ENCODE assay signal across 9 cellular contexts in genomic region chr16:31071861-31072260, GRCh38. TPM values are rescaled to one million over a fixed set of nuclear protein-coding genes. Genes with fewer than 3 reads are reported as not detected.
A peak's percentile ranks its signal among the peaks of the same experiment; 100 is the strongest.
DNase-seq lines count a peak whose midpoint lies in the region; ATAC-seq, FAIRE-seq and TF ChIP-seq lines count a peak whose summit lies in the region.
"Had no signal": no experiment of that assay in that cellular context is flagged by ENCODE, and none has a peak within 500 bp of the region (broad histone marks: within the 10 kb centered on the region; RNA-seq: fewer than 3 reads in every experiment).

No MANE protein-coding gene starts in this region.

- no peaks in the 10 kb centered on the region for H3K9me1 ChIP-seq in K562 (ENCODE audit: control insufficient read depth, insufficient read depth, low read length)

- FAIRE-seq in K562 (lab: Jason Lieb, UNC): no peak
- FAIRE-seq: TTC549 had no signal

- no peaks in the 10 kb centered on the region for H3K9me3 Mint-ChIP-seq in CD8-positive, alpha-beta memory T cell
- no peaks in the 10 kb centered on the region for H3K9me3 Mint-ChIP-seq in naive thymus-derived CD8-positive, alpha-beta T cell

- POLR2A ChIA-PET in CD8-positive, alpha-beta memory T cell (lab: Charles Lee): no interaction called here
- POLR2A ChIA-PET in K562 (lab: Yijun Ruan, JAX): interaction anchor here (0.6 to 3.0 kb wide), 3 partner anchors 10 to 108 kb away, joined by 3 to 21 read pairs (median 11); partner anchors contain the start of gene FUS
- POLR2A ChIA-PET in naive thymus-derived CD8-positive, alpha-beta T cell (lab: Charles Lee): interaction anchor here (0.9 to 3.2 kb wide), 3 partner anchors 8 to 70 kb away, joined by 3 to 28 read pairs (median 5); partner anchors contain the start of gene KAT8

- H3K4me3 ChIP-seq in CD8-positive, alpha-beta memory T cell (ENCODE audit: low read length): peak overlapping the region; percentile 100
- H3K4me3 ChIP-seq in K562: peak overlapping the region; percentile 79

- H3K9me3 ChIP-seq in CD8-positive, alpha-beta memory T cell (ENCODE audit: low read length): no peaks in the 10 kb centered on the region
- H3K9me3 ChIP-seq in K562 (replicated peaks; ENCODE audit: control insufficient read depth, insufficient read depth, low read depth, low read length): no peaks in the 10 kb centered on the region

- H3K4me1 ChIP-seq in CD8-positive, alpha-beta memory T cell (ENCODE audit: insufficient read depth, low read length): peaks cover 24% of the 10 kb centered on the region
- peaks cover 11 to 15% of the 10 kb centered on the region in 2 experiments; a peak in 4 of 5 replicates for H3K4me1 ChIP-seq in K562 (replicated peaks in 1 of 2; ENCODE audit: control insufficient read depth in 2 of 2, insufficient read depth in 2 of 2, low read length in 2 of 2)

- peak overlapping the region; percentile 86 to 94; a peak in 3 of 4 replicates for H3K9ac ChIP-seq in K562 (ENCODE audit: insufficient read depth in 1 of 2, low read depth in 2 of 2, low read length in 2 of 2)

- H3K36me3 ChIP-seq in CD8-positive, alpha-beta memory T cell (ENCODE audit: insufficient read depth, low read length): peaks cover 2% of the 10 kb centered on the region
- peaks cover 13% of the 10 kb centered on the region; the same call in 2 of the 3 replicates for H3K36me3 ChIP-seq in K562 (ENCODE audit: control insufficient read depth, insufficient read depth, low read length)

- no peaks in the 10 kb centered on the region; the same call in 1 of the 2 replicates for H4K20me1 ChIP-seq in K562 (replicated peaks; ENCODE audit: control insufficient read depth, insufficient read depth, low read length)

- in situ Hi-C loops in K562 (cut with MboI): no loop called here

- no peak for DNase-seq in CD8-positive, alpha-beta memory T cell
- DNase-seq in LHCN-M2 (ENCODE audit: low read depth) (peak; percentile 100), K562 (ENCODE audit: extremely low read depth in 1 of 4, low spot score in 3 of 4) (peak in 2 of 4 experiments; percentile 31 to 35), sciatic nerve (ENCODE audit: low spot score) (no peak), anterior cingulate cortex (lab: John Stamatoyannopoulos, UW) (no peak), NCI-H1048 (lab: John Stamatoyannopoulos, UW) (no peak)
- DNase-seq in naive thymus-derived CD8-positive, alpha-beta T cell: no peak
- no peak for DNase-seq in stimulated activated CD4-positive, alpha-beta T cell treated with anti-CD3 and anti-CD28 coated beads, Interleukin-4, amount 100 ng/mL, for 1 hour

- TF ChIP-seq RAD21 in K562 (CRISPR knock-in tag; conservative IDR thresholded peaks at IDR 0.05 in 1 of 2, IDR thresholded peaks at IDR 0.05 in 1 of 2): no peak

- H3K79me2 ChIP-seq in K562 (ENCODE audit: control insufficient read depth, insufficient read depth, low read length): peaks cover 70% of the 10 kb centered on the region

- TF ChIP-seq POLR2A in K562 (conservative IDR thresholded peaks at IDR 0.05): no peak

- peak overlapping the region; percentile 89 to 97 (median 94) for H3K27ac Mint-ChIP-seq in CD8-positive, alpha-beta memory T cell
- peak overlapping the region in 9 of 10 donors; percentile 2 to 96 (median 88) for H3K27ac Mint-ChIP-seq in naive thymus-derived CD8-positive, alpha-beta T cell

- H2AFZ ChIP-seq in K562 (ENCODE audit: low read depth, low read length): peak overlapping the region; percentile 95; the same call in 1 of the 2 replicates

- H3K27me3 Mint-ChIP-seq in CD8-positive, alpha-beta memory T cell: peaks cover 0 to 3% of the 10 kb centered on the region in 2 donors
- no peaks in the 10 kb centered on the region for H3K27me3 Mint-ChIP-seq in naive thymus-derived CD8-positive, alpha-beta T cell

- CTCF ChIA-PET in CD8-positive, alpha-beta memory T cell (lab: Charles Lee): interaction anchor here (1.2 kb wide), 1 partner anchor 38 kb away, joined by 3 read pairs; no protein-coding TSS in a partner anchor
- CTCF ChIA-PET in K562 (lab: Yijun Ruan, JAX; ENCODE audit: low intra/inter-chr PET ratio): no interaction called here

- 12% methylated on average over 4 of the region's 4 CpGs for WGBS in K562 (ENCODE audit: insufficient coverage, low coverage, missing lambda C conversion rate)

- H3K4me1 Mint-ChIP-seq in CD8-positive, alpha-beta memory T cell: peaks cover 41 to 56% (median 48%) of the 10 kb centered on the region in 3 donors
- H3K4me1 Mint-ChIP-seq in naive thymus-derived CD8-positive, alpha-beta T cell: peaks cover 24 to 44% (median 41%) of the 10 kb centered on the region in 4 donors

- TF ChIP-seq CTCF in K562 (IDR thresholded peaks at IDR 0.05 in 2 of 3, conservative IDR thresholded peaks at IDR 0.05 in 1 of 3; ENCODE audit: insufficient read depth in 2 of 3, low read depth in 1 of 3, low read length in 3 of 3): no peak

- peak overlapping the region; percentile 89 for H3K27ac ChIP-seq in CD8-positive, alpha-beta memory T cell (ENCODE audit: low read depth, low read length)
- H3K27ac ChIP-seq in K562 (ENCODE audit: extremely low read depth, low read depth, low read length): peak overlapping the region; percentile 88

- peak overlapping the region; percentile 87 to 97 (median 97) for H3K4me3 Mint-ChIP-seq in CD8-positive, alpha-beta memory T cell
- H3K4me3 Mint-ChIP-seq in naive thymus-derived CD8-positive, alpha-beta T cell: peak overlapping the region; percentile 81 to 97 (median 94)

- ATAC-seq in K562: no peak
- no peak for ATAC-seq in naive thymus-derived CD8-positive, alpha-beta T cell
- no peak for ATAC-seq in sciatic nerve

- intact Hi-C loops in K562 (cut with micrococcal nuclease): loop anchor here (1.0 to 5.0 kb wide), 2 partner anchors 39 to 80 kb away; partner anchors contain the start of gene STX4
- intact Hi-C loops in sciatic nerve (cut with DNase I): no loop called here

- no peaks in the 10 kb centered on the region for H3K27me3 ChIP-seq in CD8-positive, alpha-beta memory T cell (ENCODE audit: insufficient read depth, low read length, poor library complexity, severe bottlenecking)
- no peaks in the 10 kb centered on the region for H3K27me3 ChIP-seq in K562 (ENCODE audit: control insufficient read depth in 2 of 2, insufficient read depth in 2 of 2, low read length in 2 of 2)

- BruUV-seq in K562 (replicated peaks; lab: Mats Ljungman, UMichigan): no TSS peak

- H3K36me3 Mint-ChIP-seq in CD8-positive, alpha-beta memory T cell: peaks cover 0 to 34% (median 0%) of the 10 kb centered on the region in 3 donors
- peaks cover 0 to 5% (median 2%) of the 10 kb centered on the region in 3 donors for H3K36me3 Mint-ChIP-seq in naive thymus-derived CD8-positive, alpha-beta T cell

- TF ChIP-seq EP300 in K562 (IDR thresholded peaks at IDR 0.05; ENCODE audit: low read length): no peak

- peak overlapping the region; percentile 97 for H3K4me2 ChIP-seq in K562 (ENCODE audit: insufficient read depth, low read length)

RNA-seq across cellular contexts. Expression of gene ZNF668, which starts 2.2 kb away (rescaled TPM):
- 10 to 100 TPM; 15.9 to 20.5 TPM for total RNA-seq in CD8-positive, alpha-beta memory T cell
- polyA plus RNA-seq in CD8-positive, alpha-beta memory T cell: 8.7 TPM
- total RNA-seq in LHCN-M2 (2014; rRNA removed): 96.0 and 115 TPM in 2 replicates
- 34.2 TPM for polyA plus RNA-seq in LHCN-M2 (2012)
- total RNA-seq in K562 (2011; cell fraction: chromatin; rRNA removed; ENCODE audit: low replicate concordance): 5.0 and 15.9 TPM in 2 replicates
- total RNA-seq in K562 (2011; cell fraction: nucleolus; rRNA removed): 15.7 and 17.7 TPM in 2 replicates
- 7.7 and 10.0 TPM in 2 replicates for total RNA-seq in K562 (2011; cell fraction: nucleoplasm; rRNA removed)
- 8.1 and 11.4 TPM in 2 replicates for total RNA-seq in K562 (2014; rRNA removed)
- total RNA-seq in K562 (2014; rRNA removed; fragmentation: Illumina TruSeq; extraction: Trizol): 0.83 and 1.6 TPM in 2 replicates
- 4.4 and 5.2 TPM in 2 replicates for total RNA-seq in K562 (2015; rRNA removed; fragmentation: Illumina TruSeq; extraction: Trizol)
- total RNA-seq in K562 (2021): 13.5 and 15.3 TPM in 2 replicates
- polyA plus RNA-seq in K562 (2011; rRNA removed): 3.0 and 4.7 TPM in 2 replicates
- polyA plus RNA-seq in K562 (2011; cell fraction: cytosol; rRNA removed): 5.7 and 17.3 TPM in 2 replicates
- 5.7 and 10.3 TPM in 2 replicates for polyA plus RNA-seq in K562 (2011; cell fraction: nucleus; rRNA removed)
- 6.9 and 8.6 TPM in 2 replicates for polyA plus RNA-seq in K562 (2012)
- polyA plus RNA-seq in K562 (2014; fragmentation: Illumina TruSeq; extraction: Trizol): 3.1 and 3.3 TPM in 2 replicates
- under 1 TPM in 1 of 2 experiments, not detected in 1; 0.04 TPM for polyA plus RNA-seq in K562 (2014; fragmentation: Nextera tagmentation; extraction: Ambion mirVana)
- polyA plus RNA-seq in K562 (2014; rRNA removed): 7.9 and 10.1 TPM in 2 replicates
- 2.5 and 3.0 TPM in 2 replicates for polyA minus RNA-seq in K562 (2011; rRNA and poly(A)+ RNA removed)
- polyA minus RNA-seq in K562 (2011; cell fraction: cytosol; rRNA and poly(A)+ RNA removed): 6.7 and 10.6 TPM in 2 replicates
- 4.4 and 4.7 TPM in 2 replicates for polyA minus RNA-seq in K562 (2011; cell fraction: nucleus; rRNA and poly(A)+ RNA removed)
- total RNA-seq in naive thymus-derived CD8-positive, alpha-beta T cell: 10 to 100 TPM; 11.7 to 13.7 TPM
- 1 to 10 TPM; 4.2 to 9.1 (median 7.5) TPM for polyA plus RNA-seq in naive thymus-derived CD8-positive, alpha-beta T cell
- 6.8 TPM for total RNA-seq in sciatic nerve

RNA-seq across cellular contexts. Expression of gene ZNF646, which starts 2.4 kb away (rescaled TPM):
- 10 to 100 TPM; 23.4 to 25.9 TPM for total RNA-seq in CD8-positive, alpha-beta memory T cell
- 9.3 TPM for polyA plus RNA-seq in CD8-positive, alpha-beta memory T cell
- total RNA-seq in LHCN-M2 (2014; rRNA removed) (28.5 and 33.0 TPM in 2 replicates), K562 (2014; rRNA removed) (17.3 and 20.7 TPM in 2 replicates), K562 (2014; rRNA removed; fragmentation: Illumina TruSeq; extraction: Trizol) (3.8 and 4.3 TPM in 2 replicates), K562 (2015; rRNA removed; fragmentation: Illumina TruSeq; extraction: Trizol) (10.6 and 10.7 TPM in 2 replicates), K562 (2021) (16.1 and 20.6 TPM in 2 replicates), sciatic nerve (16.3 TPM)
- 9.6 TPM for polyA plus RNA-seq in LHCN-M2 (2012)
- total RNA-seq in K562 (2011; cell fraction: chromatin; rRNA removed; ENCODE audit: low replicate concordance): 12.6 and 34.4 TPM in 2 replicates
- 23.8 and 35.7 TPM in 2 replicates for total RNA-seq in K562 (2011; cell fraction: nucleolus; rRNA removed)
- total RNA-seq in K562 (2011; cell fraction: nucleoplasm; rRNA removed): 21.6 and 22.9 TPM in 2 replicates
- polyA plus RNA-seq in K562 (2011; rRNA removed) (3.4 and 4.8 TPM in 2 replicates), K562 (2014; fragmentation: Illumina TruSeq; extraction: Trizol) (8.0 and 11.1 TPM in 2 replicates), K562 (2014; fragmentation: Nextera tagmentation; extraction: Ambion mirVana) (under 1 TPM; 0.08 to 0.10 TPM), K562 (2014; rRNA removed) (9.9 and 10.4 TPM in 2 replicates)
- polyA plus RNA-seq in K562 (2011; cell fraction: cytosol; rRNA removed): 4.3 and 7.8 TPM in 2 replicates
- polyA plus RNA-seq in K562 (2011; cell fraction: nucleus; rRNA removed): 11.0 and 21.5 TPM in 2 replicates
- 8.4 and 10.0 TPM in 2 replicates for polyA plus RNA-seq in K562 (2012)
- polyA minus RNA-seq in K562 (2011; rRNA and poly(A)+ RNA removed): 5.2 and 7.5 TPM in 2 replicates
- 8.0 and 10.5 TPM in 2 replicates for polyA minus RNA-seq in K562 (2011; cell fraction: cytosol; rRNA and poly(A)+ RNA removed)
- 24.8 and 25.0 TPM in 2 replicates for polyA minus RNA-seq in K562 (2011; cell fraction: nucleus; rRNA and poly(A)+ RNA removed)
- 10 to 100 TPM; 33.2 to 35.7 TPM for total RNA-seq in naive thymus-derived CD8-positive, alpha-beta T cell
- polyA plus RNA-seq in naive thymus-derived CD8-positive, alpha-beta T cell: 1 to 10 TPM; 2.8 to 9.1 (median 4.0) TPM

RNA-seq across cellular contexts. Expression of gene PRSS53, which starts 16.9 kb away (rescaled TPM):
- 1 to 10 TPM; 3.3 to 4.6 TPM for total RNA-seq in CD8-positive, alpha-beta memory T cell
- polyA plus RNA-seq in CD8-positive, alpha-beta memory T cell: 0.59 TPM
- total RNA-seq in LHCN-M2 (2014; rRNA removed): 9.2 and 9.7 TPM in 2 replicates
- 0.41 TPM for polyA plus RNA-seq in LHCN-M2 (2012)
- 11.2 and 29.6 TPM in 2 replicates for total RNA-seq in K562 (2011; cell fraction: chromatin; rRNA removed; ENCODE audit: low replicate concordance)
- 16.2 and 17.5 TPM in 2 replicates for total RNA-seq in K562 (2011; cell fraction: nucleolus; rRNA removed)
- 15.5 and 16.0 TPM in 2 replicates for total RNA-seq in K562 (2011; cell fraction: nucleoplasm; rRNA removed)
- total RNA-seq in K562 (2014; rRNA removed): 0.78 and 1.1 TPM in 2 replicates
- 0.16 and 0.40 TPM in 2 replicates for total RNA-seq in K562 (2014; rRNA removed; fragmentation: Illumina TruSeq; extraction: Trizol)
- 0.43 and 0.57 TPM in 2 replicates for total RNA-seq in K562 (2015; rRNA removed; fragmentation: Illumina TruSeq; extraction: Trizol)
- total RNA-seq in K562 (2021): 0.85 and 1.3 TPM in 2 replicates
- polyA plus RNA-seq in K562 (2011; rRNA removed): 0.78 and 1.9 TPM in 2 replicates
- 0.51 and 1.0 TPM in 2 replicates for polyA plus RNA-seq in K562 (2011; cell fraction: cytosol; rRNA removed)
- polyA plus RNA-seq in K562 (2011; cell fraction: nucleus; rRNA removed): 23.4 and 25.9 TPM in 2 replicates
- polyA plus RNA-seq in K562 (2012): 1.2 and 4.1 TPM in 2 replicates
- 0.45 and 0.69 TPM in 2 replicates for polyA plus RNA-seq in K562 (2014; fragmentation: Illumina TruSeq; extraction: Trizol)
- polyA plus RNA-seq in K562 (2014; fragmentation: Nextera tagmentation; extraction: Ambion mirVana): not detected
- polyA plus RNA-seq in K562 (2014; rRNA removed): 1.7 and 1.9 TPM in 2 replicates
- polyA minus RNA-seq in K562 (2011; rRNA and poly(A)+ RNA removed): 0.63 and 0.78 TPM in 2 replicates
- polyA minus RNA-seq in K562 (2011; cell fraction: cytosol; rRNA and poly(A)+ RNA removed): 0.27 and 0.29 TPM in 2 replicates
- 4.4 and 6.1 TPM in 2 replicates for polyA minus RNA-seq in K562 (2011; cell fraction: nucleus; rRNA and poly(A)+ RNA removed)
- 10 to 100 TPM; 11.1 to 11.4 TPM for total RNA-seq in naive thymus-derived CD8-positive, alpha-beta T cell
- under 1 TPM; 0.49 to 0.54 (median 0.51) TPM for polyA plus RNA-seq in naive thymus-derived CD8-positive, alpha-beta T cell
- 3.1 TPM for total RNA-seq in sciatic nerve

RNA-seq across cellular contexts. Expression of gene VKORC1, which starts 22.7 kb away (rescaled TPM):
- 10 to 100 TPM; 66.0 to 74.3 TPM for total RNA-seq in CD8-positive, alpha-beta memory T cell
- polyA plus RNA-seq in CD8-positive, alpha-beta memory T cell: 124 TPM
- total RNA-seq in LHCN-M2 (2014; rRNA removed): 390 and 435 TPM in 2 replicates
- 337 TPM for polyA plus RNA-seq in LHCN-M2 (2012)
- total RNA-seq in K562 (2011; cell fraction: chromatin; rRNA removed; ENCODE audit: low replicate concordance): 51.0 and 124 TPM in 2 replicates
- total RNA-seq in K562 (2011; cell fraction: nucleolus; rRNA removed): 125 and 158 TPM in 2 replicates
- total RNA-seq in K562 (2011; cell fraction: nucleoplasm; rRNA removed): 125 and 133 TPM in 2 replicates
- total RNA-seq in K562 (2014; rRNA removed): 68.1 and 83.3 TPM in 2 replicates
- 28.8 and 32.1 TPM in 2 replicates for total RNA-seq in K562 (2014; rRNA removed; fragmentation: Illumina TruSeq; extraction: Trizol)
- 36.1 and 37.2 TPM in 2 replicates for total RNA-seq in K562 (2015; rRNA removed; fragmentation: Illumina TruSeq; extraction: Trizol)
- 62.1 and 66.1 TPM in 2 replicates for total RNA-seq in K562 (2021)
- 119 and 164 TPM in 2 replicates for polyA plus RNA-seq in K562 (2011; rRNA removed)
- 399 and 484 TPM in 2 replicates for polyA plus RNA-seq in K562 (2011; cell fraction: cytosol; rRNA removed)
- polyA plus RNA-seq in K562 (2011; cell fraction: nucleus; rRNA removed): 102 and 144 TPM in 2 replicates
- polyA plus RNA-seq in K562 (2012): 97.9 and 107 TPM in 2 replicates
- 70.3 and 79.1 TPM in 2 replicates for polyA plus RNA-seq in K562 (2014; fragmentation: Illumina TruSeq; extraction: Trizol)
- polyA plus RNA-seq in K562 (2014; fragmentation: Nextera tagmentation; extraction: Ambion mirVana): 10 to 100 TPM; 30.0 to 47.3 TPM
- 112 and 121 TPM in 2 replicates for polyA plus RNA-seq in K562 (2014; rRNA removed)
- 83.5 and 88.3 TPM in 2 replicates for polyA minus RNA-seq in K562 (2011; rRNA and poly(A)+ RNA removed)
- 42.0 and 44.3 TPM in 2 replicates for polyA minus RNA-seq in K562 (2011; cell fraction: cytosol; rRNA and poly(A)+ RNA removed)
- 18.0 and 29.5 TPM in 2 replicates for polyA minus RNA-seq in K562 (2011; cell fraction: nucleus; rRNA and poly(A)+ RNA removed)
- 10 to 100 TPM; 42.0 to 47.8 TPM for total RNA-seq in naive thymus-derived CD8-positive, alpha-beta T cell
- polyA plus RNA-seq in naive thymus-derived CD8-positive, alpha-beta T cell: 100 to 1,000 TPM in 1 of 3 donors, 10 to 100 TPM in 2; 98.2 to 109 (median 99.1) TPM
- total RNA-seq in sciatic nerve: 65.0 TPM

RNA-seq across cellular contexts. Expression of gene BCKDK, which starts 36.3 kb away (rescaled TPM):
- 10 to 100 TPM; 40.0 to 42.5 TPM for total RNA-seq in CD8-positive, alpha-beta memory T cell
- polyA plus RNA-seq in CD8-positive, alpha-beta memory T cell: 29.4 TPM
- total RNA-seq in LHCN-M2 (2014; rRNA removed) (199 and 204 TPM in 2 replicates), K562 (2014; rRNA removed) (29.1 and 36.4 TPM in 2 replicates), K562 (2014; rRNA removed; fragmentation: Illumina TruSeq; extraction: Trizol) (6.0 and 9.0 TPM in 2 replicates), K562 (2015; rRNA removed; fragmentation: Illumina TruSeq; extraction: Trizol) (10.8 and 11.7 TPM in 2 replicates), K562 (2021) (33.1 and 34.8 TPM in 2 replicates), sciatic nerve (35.0 TPM)
- 116 TPM for polyA plus RNA-seq in LHCN-M2 (2012)
- 17.8 and 57.4 TPM in 2 replicates for total RNA-seq in K562 (2011; cell fraction: chromatin; rRNA removed; ENCODE audit: low replicate concordance)
- 36.7 and 44.2 TPM in 2 replicates for total RNA-seq in K562 (2011; cell fraction: nucleolus; rRNA removed)
- 21.8 and 24.5 TPM in 2 replicates for total RNA-seq in K562 (2011; cell fraction: nucleoplasm; rRNA removed)
- polyA plus RNA-seq in K562 (2011; rRNA removed) (13.1 and 23.5 TPM in 2 replicates), K562 (2014; fragmentation: Illumina TruSeq; extraction: Trizol) (22.4 and 29.2 TPM in 2 replicates), K562 (2014; fragmentation: Nextera tagmentation; extraction: Ambion mirVana) (1 to 10 TPM in 1 of 2 experiments, under 1 TPM in 1; 0.58 to 1.5 TPM), K562 (2014; rRNA removed) (25.1 and 27.1 TPM in 2 replicates)
- 16.2 and 36.5 TPM in 2 replicates for polyA plus RNA-seq in K562 (2011; cell fraction: cytosol; rRNA removed)
- polyA plus RNA-seq in K562 (2011; cell fraction: nucleus; rRNA removed): 62.9 and 85.4 TPM in 2 replicates
- 24.6 and 34.3 TPM in 2 replicates for polyA plus RNA-seq in K562 (2012)
- 9.3 and 10.0 TPM in 2 replicates for polyA minus RNA-seq in K562 (2011; rRNA and poly(A)+ RNA removed)
- 16.1 and 18.6 TPM in 2 replicates for polyA minus RNA-seq in K562 (2011; cell fraction: cytosol; rRNA and poly(A)+ RNA removed)
- polyA minus RNA-seq in K562 (2011; cell fraction: nucleus; rRNA and poly(A)+ RNA removed): 29.1 and 36.5 TPM in 2 replicates
- total RNA-seq in naive thymus-derived CD8-positive, alpha-beta T cell: 10 to 100 TPM; 17.1 to 19.7 TPM
- 10 to 100 TPM; 20.8 to 30.8 (median 23.4) TPM for polyA plus RNA-seq in naive thymus-derived CD8-positive, alpha-beta T cell
